Comparison of ENCODE assay signal across 9 cellular contexts in genomic region chr1:161044535-161044907, GRCh38. TPM values are rescaled to one million over a fixed set of nuclear protein-coding genes. Genes with fewer than 3 reads are reported as not detected.
DNase-seq lines count a peak whose midpoint lies in the region; ATAC-seq and TF ChIP-seq lines count a peak whose summit lies in the region.
"Had no signal": no experiment of that assay in that cellular context is flagged by ENCODE, and none has a peak within 500 bp of the region (broad histone marks: within the 10 kb centered on the region; RNA-seq: fewer than 3 reads in every experiment).

No MANE protein-coding gene starts in this region.

- H3K27ac ChIP-seq in gastrocnemius medialis = peak overlapping the region; percentile 88 to 98 (median 94)

- no peaks in the 10 kb centered on the region for H3K9me3 ChIP-seq in T-helper 17 cell (ENCODE audit: control insufficient read depth, low read length, poor library complexity, severe bottlenecking)
- H3K9me3 ChIP-seq in gastrocnemius medialis = no peaks in the 10 kb centered on the region

- H3K36me3 ChIP-seq in gastrocnemius medialis = peaks cover 0 to 38% of the 10 kb centered on the region in 2 donors

- H3K4me1 ChIP-seq in gastrocnemius medialis = peaks cover 17 to 21% of the 10 kb centered on the region in 2 donors

- H3K4me3 Mint-ChIP-seq in T-helper 17 cell = peak overlapping the region; percentile 99

- ATAC-seq in T-helper 17 cell (peak; percentile 3), gastrocnemius medialis (no peak), HG03135 (IDR thresholded peaks at IDR 0.05; ENCODE audit: unreplicated experiment) (no peak), left lobe of liver (no peak)

- no peaks in the 10 kb centered on the region for H3K27me3 Mint-ChIP-seq in T-helper 17 cell

- H3K27ac Mint-ChIP-seq in T-helper 17 cell = peak overlapping the region; percentile 98

- no peak for TF ChIP-seq POLR2A in gastrocnemius medialis (IDR thresholded peaks at IDR 0.05)

- DNase-seq in T-helper 17 cell (no peak), foreskin fibroblast (peak in 1 of 2 donors; percentile 20), gastrocnemius medialis (no peak), cerebellum (ENCODE audit: low spot score) (no peak), NCI-H2081 treated with DMSO at 0.1 percent for 48 hours (lab: John Stamatoyannopoulos, UW) (no peak), left lobe of liver (ENCODE audit: low spot score) (no peak)

- H3K4me1 Mint-ChIP-seq in T-helper 17 cell = peaks cover 41% of the 10 kb centered on the region

- TF ChIP-seq CTCF in GM12875 (IDR thresholded peaks at IDR 0.05; ENCODE audit: borderline replicate concordance, insufficient read depth, low read depth, low read length) = no peak
- no peak for TF ChIP-seq CTCF in foreskin fibroblast (IDR thresholded peaks at IDR 0.05; ENCODE audit: low read depth, low read length)
- TF ChIP-seq CTCF in gastrocnemius medialis (IDR thresholded peaks at IDR 0.05 in 4 of 5, conservative IDR thresholded peaks at IDR 0.05 in 1 of 5) = no peak

- in situ Hi-C loops in gastrocnemius medialis (cut with MboI; ENCODE audit: low sequenced_read_pairs in 4 of 4) = loop anchor here in 1 of 4 donors (10.0 kb wide), 1 partner anchor 110 kb away; the partner anchor contains the start of genes UFC1 and USP21

- H3K4me3 ChIP-seq in GM12875 (ENCODE audit: low read depth, low read length) (peak overlapping the region; percentile 77), foreskin fibroblast (ENCODE audit: low read depth in 1 of 2, low read length in 2 of 2) (peak overlapping the region; percentile 91 to 95), gastrocnemius medialis (peak overlapping the region; percentile 87 to 99 (median 90))

- peaks cover 9% of the 10 kb centered on the region for H3K36me3 Mint-ChIP-seq in T-helper 17 cell (ENCODE audit: low read depth)

- intact Hi-C loops in gastrocnemius medialis (cut with DNase I; ENCODE audit: low total_unique reads) = loop anchor here (2.0 kb wide), 1 partner anchor 52 kb away; no protein-coding TSS in a partner anchor

- no peaks in the 10 kb centered on the region for H3K27me3 ChIP-seq in gastrocnemius medialis

RNA-seq across cellular contexts. Expression of gene USF1, which starts 1.3 kb away (rescaled TPM):
- 10 to 100 TPM; 80.6 to 85.4 TPM for total RNA-seq in T-helper 17 cell
- 10 to 100 TPM; 41.9 to 55.1 (median 49.1) TPM for total RNA-seq in gastrocnemius medialis
- total RNA-seq in cerebellum = 61.5 TPM
- 27.6 TPM for total RNA-seq in left lobe of liver

RNA-seq across cellular contexts. Expression of gene TSTD1, which starts 5.8 kb away (rescaled TPM):
- 10 to 100 TPM; 45.5 to 45.7 TPM for total RNA-seq in T-helper 17 cell
- total RNA-seq in gastrocnemius medialis = 10 to 100 TPM in 3 of 4 donors, 1 to 10 TPM in 1; 8.6 to 52.6 (median 16.8) TPM
- total RNA-seq in cerebellum = 21.6 TPM
- 30.7 TPM for total RNA-seq in left lobe of liver

RNA-seq across cellular contexts. Expression of gene F11R, which starts 23.6 kb away (rescaled TPM):
- total RNA-seq in T-helper 17 cell (10 to 100 TPM; 13.5 to 23.6 TPM), gastrocnemius medialis (1 to 10 TPM; 3.1 to 6.0 (median 5.3) TPM), cerebellum (8.9 TPM), left lobe of liver (65.4 TPM)

RNA-seq across cellular contexts. Expression of gene ARHGAP30, which starts 25.2 kb away (rescaled TPM):
- total RNA-seq in T-helper 17 cell (100 to 1,000 TPM; 156 to 189 TPM), gastrocnemius medialis (1 to 10 TPM in 2 of 4 donors, under 1 TPM in 2; 0.61 to 1.6 (median 1.0) TPM), cerebellum (1.00 TPM), left lobe of liver (4.0 TPM)
- total RNA-seq: LHCN-M2 had no signal

RNA-seq across cellular contexts. Expression of gene NECTIN4, which starts 44.8 kb away (rescaled TPM):
- total RNA-seq in T-helper 17 cell (not detected), gastrocnemius medialis (not detected), cerebellum (not detected), left lobe of liver (not detected)
- total RNA-seq: LHCN-M2 had no signal
